ENCODE assay signal across 8 cellular contexts in the genomic region with DNA sequence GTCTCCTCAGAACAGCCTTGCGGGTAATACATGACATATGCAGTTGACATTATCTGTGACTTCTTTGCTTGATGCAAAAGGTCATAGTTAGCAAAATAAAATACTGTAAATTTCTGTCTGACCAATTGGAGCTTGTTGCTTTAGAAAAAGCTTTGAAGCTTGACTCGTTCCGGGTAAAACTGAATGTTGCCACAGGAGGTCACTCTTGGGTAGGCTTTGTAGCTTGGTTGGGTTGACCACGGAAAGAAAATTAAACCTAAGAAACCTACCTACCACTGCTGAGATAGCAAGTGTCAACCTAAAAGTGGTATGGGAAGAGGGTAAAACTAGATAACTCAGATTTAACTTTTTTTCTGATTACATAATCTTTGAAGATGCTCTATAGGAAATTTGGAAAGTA. TPM values are rescaled to one million over a fixed set of nuclear protein-coding genes. Genes with fewer than 3 reads are reported as not detected.
DNase-seq lines count a peak whose midpoint lies in the region; ATAC-seq and TF ChIP-seq lines count a peak whose summit lies in the region.

No MANE protein-coding gene starts in this region.

- H3K9me3 Mint-ChIP-seq in natural killer cell, result no peaks in the 10 kb centered on the region
- H3K9me3 Mint-ChIP-seq in natural killer cell treated with Interleukin-12 subunit alpha and Interleukin-12 subunit beta and Interleukin-15 and Interleukin-18, amount 100 ng/mL, for 72 hours, result no peaks in the 10 kb centered on the region
- H3K9me3 Mint-ChIP-seq in MCF 10A (ENCODE audit: unreplicated experiment), result no peaks in the 10 kb centered on the region

- peaks cover 5% of the 10 kb centered on the region in 2 donors for H3K4me1 Mint-ChIP-seq in natural killer cell
- no peaks in the 10 kb centered on the region for H3K4me1 Mint-ChIP-seq in natural killer cell treated with Interleukin-12 subunit alpha and Interleukin-12 subunit beta and Interleukin-15 and Interleukin-18, amount 100 ng/mL, for 72 hours (ENCODE audit: low read depth in 2 of 2)
- peaks cover 5% of the 10 kb centered on the region for H3K4me1 Mint-ChIP-seq in MCF 10A (ENCODE audit: insufficient read depth, unreplicated experiment)

- POLR2A ChIA-PET in MCF 10A (lab: Yijun Ruan, JAX), result interaction anchor here (0.7 to 1.5 kb wide), 3 partner anchors 51 to 673 kb away, joined by 3 to 6 read pairs (median 5); no protein-coding TSS in a partner anchor

- no peaks in the 10 kb centered on the region for H3K9me3 ChIP-seq in Peyer's patch
- H3K9me3 ChIP-seq in right lobe of liver, result no peaks in the 10 kb centered on the region
- H3K9me3 ChIP-seq in vagina, result no peaks in the 10 kb centered on the region

- H3K27me3 Mint-ChIP-seq in natural killer cell (ENCODE audit: low read depth in 2 of 2), result no peaks in the 10 kb centered on the region
- no peaks in the 10 kb centered on the region for H3K27me3 Mint-ChIP-seq in natural killer cell treated with Interleukin-12 subunit alpha and Interleukin-12 subunit beta and Interleukin-15 and Interleukin-18, amount 100 ng/mL, for 72 hours
- peaks cover 21% of the 10 kb centered on the region for H3K27me3 Mint-ChIP-seq in MCF 10A (ENCODE audit: insufficient read depth, unreplicated experiment)

- H3K36me3 ChIP-seq in Peyer's patch (no peaks in the 10 kb centered on the region), right lobe of liver (no peaks in the 10 kb centered on the region), vagina (no peaks in the 10 kb centered on the region)

- H3K4me3 ChIP-seq in Peyer's patch (no peak overlapping the region), right lobe of liver (no peak overlapping the region), vagina (no peak overlapping the region)

- WGBS in right lobe of liver (ENCODE audit: insufficient coverage, low coverage, low lambda C conversion rate, missing lambda C conversion rate), result 9% methylated on average over 4 of the region's 4 CpGs

- CTCF ChIA-PET in MCF 10A (lab: Yijun Ruan, JAX), result interaction anchor here (0.5 to 6.8 kb wide), 24 partner anchors 11 to 1423 kb away, joined by 3 to 147 read pairs (median 4); no protein-coding TSS in a partner anchor

- no peaks in the 10 kb centered on the region for H3K27me3 ChIP-seq in Peyer's patch
- H3K27me3 ChIP-seq in right lobe of liver, result no peaks in the 10 kb centered on the region
- H3K27me3 ChIP-seq in vagina, result no peaks in the 10 kb centered on the region

- H3K27ac ChIP-seq in Peyer's patch (no peak overlapping the region), right lobe of liver (no peak overlapping the region), vagina (no peak overlapping the region)

- TF ChIP-seq CTCF in natural killer cell (IDR thresholded peaks at IDR 0.05) (peak; percentile 48), Peyer's patch (IDR thresholded peaks at IDR 0.05) (peak in 5 of 6 experiments; percentile 24 to 57 (median 46)), MCF 10A (IDR thresholded peaks at IDR 0.05; ENCODE audit: unreplicated experiment) (peak; percentile 57), right lobe of liver (IDR thresholded peaks at IDR 0.05) (peak; percentile 53 to 60 (median 58)), vagina (IDR thresholded peaks at IDR 0.05) (peak in 2 of 3 experiments; percentile 9 to 39)

- TF ChIP-seq POLR2A in Peyer's patch (IDR thresholded peaks at IDR 0.05), result no peak
- TF ChIP-seq POLR2A in right lobe of liver (IDR thresholded peaks at IDR 0.05), result no peak
- TF ChIP-seq POLR2A in vagina (IDR thresholded peaks at IDR 0.05), result no peak

- H3K4me3 Mint-ChIP-seq in natural killer cell (no peak overlapping the region), MCF 10A (ENCODE audit: unreplicated experiment) (no peak overlapping the region)
- no peak overlapping the region for H3K4me3 Mint-ChIP-seq in natural killer cell treated with Interleukin-12 subunit alpha and Interleukin-12 subunit beta and Interleukin-15 and Interleukin-18, amount 100 ng/mL, for 72 hours

- H3K36me3 Mint-ChIP-seq in natural killer cell, result no peaks in the 10 kb centered on the region
- no peaks in the 10 kb centered on the region for H3K36me3 Mint-ChIP-seq in natural killer cell treated with Interleukin-12 subunit alpha and Interleukin-12 subunit beta and Interleukin-15 and Interleukin-18, amount 100 ng/mL, for 72 hours
- peaks cover 33% of the 10 kb centered on the region for H3K36me3 Mint-ChIP-seq in MCF 10A (ENCODE audit: insufficient read depth, unreplicated experiment)

- DNase-seq in natural killer cell, result no peak
- no peak for DNase-seq in natural killer cell treated with Interleukin-12 subunit alpha and Interleukin-12 subunit beta and Interleukin-15 and Interleukin-18, amount 100 ng/mL, for 72 hours (ENCODE audit: low spot score)
- DNase-seq in Peyer's patch, result peak in 2 of 3 donors; percentile 32 to 63
- DNase-seq in MCF 10A (ENCODE audit: unreplicated experiment), result peak; percentile 64
- DNase-seq in right lobe of liver, result no peak
- DNase-seq in vagina (ENCODE audit: extremely low spot score in 2 of 2), result no peak
- no peak for DNase-seq in NCI-H1436 treated with DMSO at 0.1 percent for 48 hours (lab: John Stamatoyannopoulos, UW)

- H3K4me1 ChIP-seq in Peyer's patch (no peaks in the 10 kb centered on the region), right lobe of liver (no peaks in the 10 kb centered on the region), vagina (no peaks in the 10 kb centered on the region)

- ATAC-seq in natural killer cell (peak; percentile 62 to 78 (median 65)), HG02678 (IDR thresholded peaks at IDR 0.05; ENCODE audit: unreplicated experiment) (peak; percentile 45), right lobe of liver (peak; percentile 52 to 78 (median 72))
- no peak for ATAC-seq in natural killer cell treated with Interleukin-12 subunit alpha and Interleukin-12 subunit beta and Interleukin-15 and Interleukin-18, amount 100 ng/mL, for 72 hours

- intact Hi-C loops in natural killer cell (cut with micrococcal nuclease), result loop anchor here (1.0 to 10.0 kb wide), 3 partner anchors 80 to 1220 kb away; no protein-coding TSS in a partner anchor
- intact Hi-C loops in MCF 10A (cut with micrococcal nuclease), result loop anchor here (1.0 to 5.0 kb wide), 4 partner anchors 80 to 1218 kb away; no protein-coding TSS in a partner anchor
- intact Hi-C loops in right lobe of liver (cut with DNase I), result loop anchor here (10.0 kb wide), 1 partner anchor 80 kb away; no protein-coding TSS in a partner anchor
- intact Hi-C loops in vagina (cut with DNase I), result no loop called here

- H3K27ac Mint-ChIP-seq in natural killer cell (no peak overlapping the region), MCF 10A (ENCODE audit: low read depth, unreplicated experiment) (no peak overlapping the region)
- H3K27ac Mint-ChIP-seq in natural killer cell treated with Interleukin-12 subunit alpha and Interleukin-12 subunit beta and Interleukin-15 and Interleukin-18, amount 100 ng/mL, for 72 hours, result no peak overlapping the region

- BruUV-seq in MCF 10A (replicated peaks; lab: Mats Ljungman, UMichigan), result no TSS peak

RNA-seq across cellular contexts. Expression of gene PRPS2, which starts 23.2 kb away (rescaled TPM):
- 10 to 100 TPM; 18.9 to 20.4 (median 20.1) TPM for total RNA-seq in natural killer cell
- total RNA-seq in natural killer cell treated with Interleukin-12 subunit alpha and Interleukin-12 subunit beta and Interleukin-15 and Interleukin-18, amount 100 ng/mL, for 72 hours, result 10 to 100 TPM; 52.3 to 70.2 TPM
- total RNA-seq in Peyer's patch, result 10 to 100 TPM in 3 of 4 donors, 1 to 10 TPM in 1; 8.4 to 32.2 (median 13.7) TPM
- 27.3 and 45.1 TPM in 2 replicates for total RNA-seq in MCF 10A (2022)
- 10 to 100 TPM; 13.9 to 17.9 (median 15.0) TPM for total RNA-seq in right lobe of liver
- 45.2 TPM for total RNA-seq in vagina

RNA-seq across cellular contexts. Expression of gene TLR7, which starts 52.4 kb away (rescaled TPM):
- total RNA-seq in natural killer cell, result under 1 TPM; 0.14 to 0.73 (median 0.55) TPM
- under 1 TPM in 1 of 2 donors, not detected in 1; 0.31 TPM for total RNA-seq in natural killer cell treated with Interleukin-12 subunit alpha and Interleukin-12 subunit beta and Interleukin-15 and Interleukin-18, amount 100 ng/mL, for 72 hours
- total RNA-seq in Peyer's patch, result 1 to 10 TPM in 1 of 4 donors, under 1 TPM in 2, not detected in 1; 0.27 to 5.0 (median 0.38) TPM
- total RNA-seq in MCF 10A (2022), result not detected in 2 replicates
- under 1 TPM; 0.10 to 0.58 (median 0.15) TPM for total RNA-seq in right lobe of liver
- total RNA-seq in vagina, result not detected

Comparison
In these comparisons a context has a peak if more than half of its experiments do, and no peak if none do; other contexts are left out.
1. ATAC-seq: peak in natural killer cell (3 of 3), HG02678 (single experiment) and right lobe of liver (4 of 4); none in natural killer cell treated with Interleukin-12 subunit alpha and Interleukin-12 subunit beta and Interleukin-15 and Interleukin-18, amount 100 ng/mL, for 72 hours (0 of 2).
2. DNase-seq: peak in Peyer's patch (2 of 3) and MCF 10A (single experiment); none in natural killer cell (single experiment), natural killer cell treated with Interleukin-12 subunit alpha and Interleukin-12 subunit beta and Interleukin-15 and Interleukin-18, amount 100 ng/mL, for 72 hours (single experiment), right lobe of liver (0 of 3), vagina (0 of 2) and NCI-H1436 treated with DMSO at 0.1 percent for 48 hours (single experiment).
3. Peak in every context shown above with its lines, with median percentiles within 50 percentile points of each other: CTCF ChIP-seq.